19 cellular contexts compared by ENCODE assay signal in the genomic region with DNA sequence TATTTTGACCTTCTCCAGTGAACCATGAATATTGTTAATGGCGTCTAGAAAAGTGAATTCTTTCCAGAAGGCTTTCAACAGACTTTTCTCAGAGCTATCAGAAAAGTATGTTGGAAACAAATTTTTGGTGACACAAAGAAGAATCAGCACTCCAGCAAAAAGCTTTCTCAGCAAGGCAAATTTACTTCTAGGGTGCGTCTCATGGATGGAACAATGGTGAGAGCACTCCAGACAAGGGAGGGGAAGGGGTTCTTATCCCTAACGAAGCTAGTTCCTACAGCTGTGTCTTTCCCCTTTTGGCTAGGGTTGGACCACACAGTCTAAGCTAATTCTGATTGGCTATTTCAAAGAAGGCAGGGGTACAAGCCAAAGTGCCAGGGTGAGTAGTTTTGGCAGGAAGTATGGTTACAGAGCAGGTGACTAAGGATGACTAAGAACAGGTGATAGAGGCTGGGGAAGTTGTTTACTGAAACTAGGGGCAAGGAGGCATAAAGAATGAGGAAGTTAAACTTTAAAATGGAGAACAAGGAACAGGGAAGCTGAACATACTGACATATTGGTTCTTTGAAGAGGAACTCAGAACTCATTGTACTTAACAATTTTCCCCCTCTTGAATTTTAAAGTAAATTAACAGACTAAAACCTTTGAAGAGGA.
DNase-seq lines count a peak whose midpoint lies in the region; ATAC-seq, FAIRE-seq and TF ChIP-seq lines count a peak whose summit lies in the region.
"Had no signal": no experiment of that assay in that cellular context is flagged by ENCODE, and none has a peak within 500 bp of the region (broad histone marks: within the 10 kb centered on the region; RNA-seq: fewer than 3 reads in every experiment).

No MANE protein-coding gene starts in this region.

- no peak overlapping the region for H4K8ac ChIP-seq in mesendoderm (ENCODE audit: low read depth, low read length)

- H3K4me1 Mint-ChIP-seq in CD8-positive, alpha-beta memory T cell, result no peaks in the 10 kb centered on the region
- H3K4me1 Mint-ChIP-seq: activated CD4-positive, alpha-beta T cell treated with anti-CD3 and anti-CD28 coated beads, Interleukin-2, amount 10 ng/mL, durations not matched to agents 24 days and 14 days; naive thymus-derived CD8-positive, alpha-beta T cell; stimulated activated naive CD8-positive, alpha-beta T cell treated with anti-CD3 and anti-CD28 coated beads, Interleukin-15, amount 100 ng/mL, for 72 hours had no signal

- H3K9ac ChIP-seq in PC-3 (ENCODE audit: low read length) (no peak overlapping the region), mesendoderm (ENCODE audit: low read length) (no peak overlapping the region)
- H3K9ac ChIP-seq: BLaER1 treated with 17β-estradiol and CSF1 and Interleukin-3, amounts not matched to agents 10 nM and 100 nM had no signal

- H3K27me3 Mint-ChIP-seq in CD8-positive, alpha-beta memory T cell, result no peaks in the 10 kb centered on the region
- H3K27me3 Mint-ChIP-seq: activated CD4-positive, alpha-beta T cell treated with anti-CD3 and anti-CD28 coated beads, Interleukin-2, amount 10 ng/mL, durations not matched to agents 24 days and 14 days; stimulated activated naive CD8-positive, alpha-beta T cell treated with anti-CD3 and anti-CD28 coated beads, Interleukin-15, amount 100 ng/mL, for 72 hours had no signal

- H3K27ac Mint-ChIP-seq in CD8-positive, alpha-beta memory T cell, result no peak overlapping the region
- H3K27ac Mint-ChIP-seq: activated CD4-positive, alpha-beta T cell treated with anti-CD3 and anti-CD28 coated beads, Interleukin-2, amount 10 ng/mL, durations not matched to agents 24 days and 14 days; activated naive CD4-positive, alpha-beta T cell treated with anti-CD3 and anti-CD28 coated beads, Interleukin-2, amount 50 U/mL, for 72 hours; naive thymus-derived CD8-positive, alpha-beta T cell; stimulated activated naive CD8-positive, alpha-beta T cell treated with anti-CD3 and anti-CD28 coated beads, Interleukin-15, amount 100 ng/mL, for 72 hours had no signal

- H3K79me2 ChIP-seq in PC-3 (ENCODE audit: low read length) (no peaks in the 10 kb centered on the region), mesendoderm (ENCODE audit: control insufficient read depth, insufficient read depth, low read length) (no peaks in the 10 kb centered on the region)

- intact Hi-C loops in PC-3 (cut with micrococcal nuclease), result no loop called here

- TF ChIP-seq CTCF in PC-3 (conservative IDR thresholded peaks at IDR 0.05; ENCODE audit: low read depth, low read length), result no peak

- no peak overlapping the region for H3K18ac ChIP-seq in mesendoderm (ENCODE audit: low read length)

- H3K4me3 Mint-ChIP-seq in CD8-positive, alpha-beta memory T cell, result no peak overlapping the region
- H3K4me3 Mint-ChIP-seq: activated CD4-positive, alpha-beta T cell treated with anti-CD3 and anti-CD28 coated beads, Interleukin-2, amount 10 ng/mL, durations not matched to agents 24 days and 14 days; naive thymus-derived CD8-positive, alpha-beta T cell; stimulated activated naive CD8-positive, alpha-beta T cell treated with anti-CD3 and anti-CD28 coated beads, Interleukin-15, amount 100 ng/mL, for 72 hours had no signal

- H4K5ac ChIP-seq in mesendoderm (ENCODE audit: low read length), result no peak overlapping the region

- H3F3A ChIP-seq in PC-3 (ENCODE audit: low read length, unreplicated experiment), result no peaks in the 10 kb centered on the region

- H3K36me3 ChIP-seq in PC-3 (ENCODE audit: low read depth, low read length) (no peaks in the 10 kb centered on the region), mesendoderm (ENCODE audit: control insufficient read depth, insufficient read depth, low read length) (no peaks in the 10 kb centered on the region)
- no peaks in the 10 kb centered on the region for H3K36me3 ChIP-seq in CD8-positive, alpha-beta memory T cell (ENCODE audit: insufficient read depth, low read length)
- H3K36me3 ChIP-seq: left ventricle myocardium inferior had no signal

- peak; percentile 10 for DNase-seq in HT-29 (ENCODE audit: low spot score)
- peak; percentile 21 for DNase-seq in PC-3
- DNase-seq in mesendoderm, result peak; percentile 47
- no peak for DNase-seq in NCI-H510A (lab: John Stamatoyannopoulos, UW)
- no peak for DNase-seq in CD8-positive, alpha-beta memory T cell
- DNase-seq in RCC 7860 (ENCODE audit: low spot score), result no peak
- DNase-seq: activated CD4-positive, alpha-beta T cell treated with anti-CD3 and anti-CD28 coated beads, Interleukin-2, amount 10 ng/mL, durations not matched to agents 24 days and 14 days; activated T-cell treated with anti-CD3 and anti-CD28 coated beads, Interleukin-2, amount 50 U/mL, for 1 hour; effector CD8-positive, alpha-beta T cell; left ventricle myocardium inferior; naive thymus-derived CD8-positive, alpha-beta T cell; NCI-H1694; NCI-H526; stimulated activated naive CD8-positive, alpha-beta T cell treated with anti-CD3 and anti-CD28 coated beads, Interleukin-15, amount 100 ng/mL, for 72 hours; T-helper 9 cell; uterus had no signal

- no peaks in the 10 kb centered on the region for H3K36me3 Mint-ChIP-seq in CD8-positive, alpha-beta memory T cell

- H3K9me2 ChIP-seq in PC-3 (replicated peaks; ENCODE audit: low read length), result no peaks in the 10 kb centered on the region

- H3K9me3 Mint-ChIP-seq in CD8-positive, alpha-beta memory T cell, result peaks cover 5 to 42% (median 16%) of the 10 kb centered on the region in 5 donors

- H3K27ac ChIP-seq in PC-3 (ENCODE audit: low read length) (no peak overlapping the region), mesendoderm (ENCODE audit: low read depth, low read length) (no peak overlapping the region)
- H3K27ac ChIP-seq in CD8-positive, alpha-beta memory T cell (ENCODE audit: low read depth, low read length), result no peak overlapping the region
- H3K27ac ChIP-seq: left ventricle myocardium inferior, uterus had no signal

- no peak overlapping the region for H2AK5ac ChIP-seq in mesendoderm (ENCODE audit: low read length)

- no peak overlapping the region for H3K56ac ChIP-seq in mesendoderm (ENCODE audit: low read length)

- no CpG with 5 or more reads among the region's 3 CpGs for WGBS in mesendoderm (ENCODE audit: extremely low coverage, insufficient coverage, low lambda C conversion rate)

- H4K20me1 ChIP-seq in PC-3 (ENCODE audit: low read length), result no peaks in the 10 kb centered on the region
- H4K20me1 ChIP-seq: BLaER1 treated with 17β-estradiol and CSF1 and Interleukin-3, amounts not matched to agents 10 nM and 100 nM had no signal

- no peak overlapping the region for H3K23ac ChIP-seq in mesendoderm (ENCODE audit: low read length)

- peak; percentile 50 for ATAC-seq in GM19395 (IDR thresholded peaks at IDR 0.05; ENCODE audit: unreplicated experiment)
- no peak for ATAC-seq in PC-3
- ATAC-seq: activated naive CD4-positive, alpha-beta T cell treated with anti-CD3 and anti-CD28 coated beads, Interleukin-2, amount 50 U/mL, for 72 hours; naive thymus-derived CD8-positive, alpha-beta T cell; stimulated activated naive CD8-positive, alpha-beta T cell treated with anti-CD3 and anti-CD28 coated beads, Interleukin-15, amount 100 ng/mL, for 72 hours had no signal

- H3K4me1 ChIP-seq in PC-3 (ENCODE audit: insufficient read depth, low read length) (no peaks in the 10 kb centered on the region), mesendoderm (ENCODE audit: control insufficient read depth, low read depth, low read length) (no peaks in the 10 kb centered on the region)
- no peaks in the 10 kb centered on the region for H3K4me1 ChIP-seq in CD8-positive, alpha-beta memory T cell (ENCODE audit: insufficient read depth, low read length)
- H3K4me1 ChIP-seq: BLaER1 treated with 17β-estradiol and CSF1 and Interleukin-3, amounts not matched to agents 10 nM and 100 nM; left ventricle myocardium inferior; uterus had no signal

- H3K79me1 ChIP-seq in mesendoderm (ENCODE audit: low read length), result no peaks in the 10 kb centered on the region

- POLR2A ChIA-PET in PC-3 (lab: Charles Lee; ENCODE audit: unreplicated experiment), result no interaction called here
- POLR2A ChIA-PET in CD8-positive, alpha-beta memory T cell (lab: Charles Lee), result no interaction called here

- H2BK15ac ChIP-seq in mesendoderm (replicated peaks; ENCODE audit: low read depth), result no peak overlapping the region

- H3K27me3 ChIP-seq in PC-3 (ENCODE audit: low read length) (no peaks in the 10 kb centered on the region), mesendoderm (ENCODE audit: insufficient read depth, low read length, poor library complexity) (no peaks in the 10 kb centered on the region)
- no peaks in the 10 kb centered on the region for H3K27me3 ChIP-seq in CD8-positive, alpha-beta memory T cell (ENCODE audit: insufficient read depth, low read length, poor library complexity, severe bottlenecking)
- H3K27me3 ChIP-seq: BLaER1 treated with 17β-estradiol and CSF1 and Interleukin-3, amounts not matched to agents 10 nM and 100 nM; uterus had no signal

- no peak overlapping the region for H2BK120ac ChIP-seq in mesendoderm (ENCODE audit: low read depth, low read length)

- H3K9me3 ChIP-seq in PC-3 (ENCODE audit: low read length), result peaks cover 13% of the 10 kb centered on the region
- H3K9me3 ChIP-seq in CD8-positive, alpha-beta memory T cell (ENCODE audit: low read length), result peaks cover 4% of the 10 kb centered on the region

- H2AFZ ChIP-seq in PC-3 (ENCODE audit: low read length), result no peak overlapping the region

- no peak overlapping the region for H3K4me2 ChIP-seq in PC-3 (ENCODE audit: low read length)
- no peak overlapping the region for H3K4me2 ChIP-seq in mesendoderm (ENCODE audit: low read length)
- H3K4me2 ChIP-seq: BLaER1 treated with 17β-estradiol and CSF1 and Interleukin-3, amounts not matched to agents 10 nM and 100 nM had no signal

- no peak overlapping the region for H3K4ac ChIP-seq in mesendoderm (ENCODE audit: low read depth, low read length)

- CTCF ChIA-PET in PC-3 (lab: Charles Lee), result no interaction called here
- CTCF ChIA-PET in CD8-positive, alpha-beta memory T cell (lab: Charles Lee), result no interaction called here

- FAIRE-seq in RCC 7860 (lab: Jason Lieb, UNC), result no peak

- no peak overlapping the region for H2BK5ac ChIP-seq in mesendoderm (ENCODE audit: low read length)

- BruUV-seq in PC-3 (replicated peaks; lab: Mats Ljungman, UMichigan), result no TSS peak

- H3K4me3 ChIP-seq in PC-3 (ENCODE audit: low read length), result no peak overlapping the region
- H3K4me3 ChIP-seq in mesendoderm (ENCODE audit: low read length), result no peak overlapping the region
- H3K4me3 ChIP-seq in CD8-positive, alpha-beta memory T cell (ENCODE audit: low read length), result no peak overlapping the region
- H3K4me3 ChIP-seq: BLaER1 treated with 17β-estradiol and CSF1 and Interleukin-3, amounts not matched to agents 10 nM and 100 nM; left ventricle myocardium inferior; uterus had no signal

Comparison
In these comparisons a context has a peak if more than half of its experiments do, and no peak if none do; other contexts are left out.
1. DNase-seq: peak in HT-29 (single experiment), PC-3 (single experiment) and mesendoderm (single experiment); none in NCI-H510A (single experiment), CD8-positive, alpha-beta memory T cell (0 of 5) and RCC 7860 (single experiment).